ENCODE assay signal across 15 cellular contexts in genomic region chr6:169045486-169045885, GRCh38.
DNase-seq lines count a peak whose midpoint lies in the region; ATAC-seq and TF ChIP-seq lines count a peak whose summit lies in the region.
"Had no signal": no experiment of that assay in that cellular context is flagged by ENCODE, and none has a peak within 500 bp of the region (broad histone marks: within the 10 kb centered on the region; RNA-seq: fewer than 3 reads in every experiment).

No MANE protein-coding gene starts in this region.

- no peaks in the 10 kb centered on the region for H3K9me3 ChIP-seq in adrenal gland (replicated peaks in 1 of 3)
- H3K9me3 ChIP-seq: neutrophil, upper lobe of left lung had no signal

- ATAC-seq in HG02763 (IDR thresholded peaks at IDR 0.05; ENCODE audit: unreplicated experiment) (no peak), HG02798 (IDR thresholded peaks at IDR 0.05; ENCODE audit: poor library complexity, unreplicated experiment) (no peak)

- no peaks in the 10 kb centered on the region for H3K27me3 ChIP-seq in adrenal gland
- H3K27me3 ChIP-seq: cardiac muscle cell, neutrophil, upper lobe of left lung had no signal

- H3K36me3 ChIP-seq in adrenal gland (replicated peaks in 1 of 2) = no peaks in the 10 kb centered on the region
- H3K36me3 ChIP-seq: cardiac muscle cell, neutrophil, upper lobe of left lung had no signal

- peak; percentile 92 for DNase-seq in G401 (ENCODE audit: low spot score)
- peak; percentile 93 for DNase-seq in NCI-H2029 treated with DMSO at 0.1 percent for 48 hours (lab: John Stamatoyannopoulos, UW)
- DNase-seq in adrenal gland = no peak
- DNase-seq in myocyte (ENCODE audit: low read depth) = peak; percentile 80
- no peak for DNase-seq in UCSD-AML1 (lab: John Stamatoyannopoulos, UW; ENCODE audit: unreplicated experiment)
- no peak for DNase-seq in islet precursor cell
- DNase-seq: activated CD4-positive, CD25-positive, alpha-beta regulatory T cell treated with anti-CD3 and anti-CD28 coated beads, Interleukin-2, amount 50 U/mL, for 72 hours; activated CD8-positive, alpha-beta memory T cell treated with anti-CD3 and anti-CD28 coated beads, Interleukin-2, amount 50 U/mL, for 4 hours; activated naive CD4-positive, alpha-beta T cell treated with anti-CD3 and anti-CD28 coated beads, Interleukin-2, amount 50 U/mL, for 16 hours; upper lobe of left lung had no signal

- in situ Hi-C loops in G401 (cut with HindIII; ENCODE audit: low sequenced_read_pairs) = no loop called here

- no peak overlapping the region for H3K4me3 ChIP-seq in adrenal gland
- H3K4me3 ChIP-seq: cardiac muscle cell, upper lobe of left lung had no signal

- peak overlapping the region in 3 of 5 donors; percentile 57 to 88 (median 82) for H3K27ac ChIP-seq in adrenal gland
- H3K27ac ChIP-seq: cardiac muscle cell, neutrophil, RWPE1, upper lobe of left lung had no signal

- intact Hi-C loops in adrenal gland (cut with DNase I) = no loop called here

- H3K4me1 ChIP-seq in adrenal gland (replicated peaks in 1 of 2) = peaks cover 7 to 12% of the 10 kb centered on the region in 2 donors
- H3K4me1 ChIP-seq: upper lobe of left lung had no signal

- WGBS in adrenal gland, 4 donors = 75 to 83% (median 78%) methylated on average over 5 of the region's 5 CpGs

- TF ChIP-seq CTCF in adrenal gland (IDR thresholded peaks at IDR 0.05) = no peak

- no peak for TF ChIP-seq POLR2A in adrenal gland (IDR thresholded peaks at IDR 0.05)

Comparison
In these comparisons a context has a peak if more than half of its experiments do, and no peak if none do; other contexts are left out.
1. DNase-seq: peak in G401 (single experiment), NCI-H2029 treated with DMSO at 0.1 percent for 48 hours (single experiment) and myocyte (single experiment); none in adrenal gland (0 of 7), UCSD-AML1 (single experiment) and islet precursor cell (single experiment).